14 cellular contexts compared by ENCODE assay signal in genomic region chr6:74939309-74939708, GRCh38.
A peak's percentile ranks its signal among the peaks of the same experiment; 100 is the strongest.
DNase-seq lines count a peak whose midpoint lies in the region; ATAC-seq, FAIRE-seq and TF ChIP-seq lines count a peak whose summit lies in the region.
"Had no signal": no experiment of that assay in that cellular context is flagged by ENCODE, and none has a peak within 500 bp of the region (broad histone marks: within the 10 kb centered on the region; RNA-seq: fewer than 3 reads in every experiment).

No MANE protein-coding gene starts in this region.

- DNase-seq in Caki2 (ENCODE audit: low read depth), result peak; percentile 2
- peak; percentile 6 for DNase-seq in NCI-H69 (lab: John Stamatoyannopoulos, UW)
- DNase-seq in epithelial cell of proximal tubule (ENCODE audit: low read depth), result no peak
- DNase-seq in activated gamma-delta T cell (lab: John Stamatoyannopoulos, UW), result no peak
- no peak for DNase-seq in D721Med (ENCODE audit: insufficient read length, low spot score)
- no peak for DNase-seq in AG08396 (ENCODE audit: low spot score)
- DNase-seq: activated CD4-positive, alpha-beta T cell treated with anti-CD3 and anti-CD28 coated beads, Interleukin-2, amount 10 ng/mL, durations not matched to agents 24 days and 14 days; erythroblast; OCI-M1; stimulated activated CD4-positive, alpha-beta T cell treated with anti-CD3 and anti-CD28 coated beads, Interleukin-2, amount 100 ng/mL, for 48 hours; stimulated activated naive B cell treated with anti-CD40 and anti-IgM and Interleukin-4, amounts not matched to agents 10 μg/mL and 1 μg/mL and 100 μg/mL, for 72 hours had no signal

- ATAC-seq in HG02798 (IDR thresholded peaks at IDR 0.05; ENCODE audit: poor library complexity, unreplicated experiment) (peak; percentile 41), HG02623 (IDR thresholded peaks at IDR 0.05; ENCODE audit: unreplicated experiment) (no peak)
- ATAC-seq: stimulated activated naive B cell treated with anti-CD40 and anti-IgM and Interleukin-4, amounts not matched to agents 10 μg/mL and 1 μg/mL and 100 μg/mL, for 72 hours had no signal

- TF ChIP-seq CTCF in epithelial cell of proximal tubule (conservative IDR thresholded peaks at IDR 0.05; ENCODE audit: low read depth, low read length), result peak; percentile 43
- TF ChIP-seq CTCF in D721Med (IDR thresholded peaks at IDR 0.05; ENCODE audit: insufficient read depth, missing control alignments), result no peak

- H3K4me3 ChIP-seq in epithelial cell of proximal tubule (ENCODE audit: low read depth, low read length), result no peak overlapping the region
- H3K4me3 ChIP-seq: prostate gland had no signal

- FAIRE-seq in D721Med (lab: Jason Lieb, UNC), result no peak

- in situ Hi-C loops in Caki2 (cut with HindIII; ENCODE audit: low pct_unique_long_range_greater_than_20kb, low sequenced_read_pairs), result no loop called here

Comparison
In these comparisons a context has a peak if more than half of its experiments do, and no peak if none do; other contexts are left out.
1. DNase-seq: peak in Caki2 (single experiment) and NCI-H69 (single experiment); none in epithelial cell of proximal tubule (single experiment), activated gamma-delta T cell (single experiment), D721Med (single experiment) and AG08396 (single experiment).